20 cellular contexts compared by ENCODE assay signal in genomic region chr1:110345480-110345879, GRCh38. TPM values are rescaled to one million over a fixed set of nuclear protein-coding genes. Genes with fewer than 3 reads are reported as not detected.
A peak's percentile ranks its signal among the peaks of the same experiment; 100 is the strongest.
DNase-seq lines count a peak whose midpoint lies in the region; ATAC-seq, FAIRE-seq and TF ChIP-seq lines count a peak whose summit lies in the region.
"Had no signal": no experiment of that assay in that cellular context is flagged by ENCODE, and none has a peak within 500 bp of the region (broad histone marks: within the 10 kb centered on the region; RNA-seq: fewer than 3 reads in every experiment).

No MANE protein-coding gene starts in this region.

- peak overlapping the region; percentile 4 for H3K27ac Mint-ChIP-seq in stimulated activated naive CD8-positive, alpha-beta T cell treated with anti-CD3 and anti-CD28 coated beads, Interleukin-15, Interleukin-2, amounts not matched to agents 100 ng/mL and 50 ng/mL, for 24 hours
- H3K27ac Mint-ChIP-seq in T-cell (peak overlapping the region in 1 of 2 donors; percentile 15), endodermal cell (peak overlapping the region; percentile 22), type B pancreatic cell (no peak overlapping the region)

- H3K36me3 ChIP-seq in endodermal cell (ENCODE audit: control insufficient read depth, insufficient read depth, low read length) (peaks cover 86% of the 10 kb centered on the region), small intestine (ENCODE audit: control insufficient read depth in 2 of 2, insufficient read depth in 2 of 2, low read length in 2 of 2) (peaks cover 0 to 8% of the 10 kb centered on the region in 2 donors)
- H3K36me3 ChIP-seq: colonic mucosa had no signal

- H3K4me1 ChIP-seq in endodermal cell (ENCODE audit: control insufficient read depth, insufficient read depth, low read length), result peaks cover 33% of the 10 kb centered on the region
- H3K4me1 ChIP-seq in small intestine (ENCODE audit: control insufficient read depth in 2 of 2, insufficient read depth in 1 of 2, low read depth in 1 of 2, low read length in 1 of 2), result peaks cover 15 to 31% of the 10 kb centered on the region in 2 donors

- no peak for ATAC-seq in stimulated activated naive CD8-positive, alpha-beta T cell treated with anti-CD3 and anti-CD28 coated beads, Interleukin-15, Interleukin-2, amounts not matched to agents 100 U/mL and 50 U/mL, for 24 hours
- no peak for ATAC-seq in T-cell (replicated peaks in 1 of 4)
- ATAC-seq: esophagus mucosa, heart right ventricle, left colon, right cardiac atrium had no signal

- H3K27me3 ChIP-seq in endodermal cell (ENCODE audit: control insufficient read depth, insufficient read depth, low read length, poor library complexity, severe bottlenecking), result no peaks in the 10 kb centered on the region
- no peaks in the 10 kb centered on the region for H3K27me3 ChIP-seq in small intestine (ENCODE audit: control insufficient read depth in 2 of 2, insufficient read depth in 2 of 2, low read length in 2 of 2)
- H3K27me3 ChIP-seq: adrenal gland, colonic mucosa, heart right ventricle had no signal

- no peak for FAIRE-seq in small intestine (lab: Jason Lieb, UNC)

- peak overlapping the region; percentile 55 for H3K4me3 Mint-ChIP-seq in stimulated activated naive CD8-positive, alpha-beta T cell treated with anti-CD3 and anti-CD28 coated beads, Interleukin-15, Interleukin-2, amounts not matched to agents 100 ng/mL and 50 ng/mL, for 24 hours
- H3K4me3 Mint-ChIP-seq in T-cell (peak overlapping the region in 2 of 3 donors; percentile 11 to 51), endodermal cell (no peak overlapping the region), type B pancreatic cell (peak overlapping the region; percentile 44)

- no peak for DNase-seq in stimulated activated naive CD8-positive, alpha-beta T cell treated with anti-CD3 and anti-CD28 coated beads, Interleukin-15, Interleukin-2, amounts not matched to agents 100 U/mL and 50 U/mL, for 24 hours
- no peak for DNase-seq in T-cell
- no peak for DNase-seq in endodermal cell
- no peak for DNase-seq in type B pancreatic cell (ENCODE audit: extremely low spot score, unreplicated experiment)
- DNase-seq in AG08395 (ENCODE audit: low spot score), result no peak
- no peak for DNase-seq in glomerular visceral epithelial cell (ENCODE audit: extremely low spot score)
- no peak for DNase-seq in small intestine
- DNase-seq: adrenal gland; C1 segment of cervical spinal cord; colonic mucosa; HCEC 1CT; heart right ventricle; left colon; NCI-H226; OCI-M1; right cardiac atrium; stimulated activated CD4-positive, alpha-beta T cell treated with anti-CD3 and anti-CD28 coated beads, Interleukin-4, amount 100 ng/mL, for 24 hours; stimulated activated naive CD4-positive, alpha-beta T cell treated with Interleukin-2 at 50 U/mL for 16 hours had no signal

- no peaks in the 10 kb centered on the region for H3K9me3 Mint-ChIP-seq in stimulated activated naive CD8-positive, alpha-beta T cell treated with anti-CD3 and anti-CD28 coated beads, Interleukin-15, Interleukin-2, amounts not matched to agents 100 ng/mL and 50 ng/mL, for 24 hours
- no peaks in the 10 kb centered on the region for H3K9me3 Mint-ChIP-seq in T-cell
- H3K9me3 Mint-ChIP-seq in endodermal cell, result no peaks in the 10 kb centered on the region
- H3K9me3 Mint-ChIP-seq in type B pancreatic cell, result no peaks in the 10 kb centered on the region

- H3K9ac ChIP-seq in endodermal cell (ENCODE audit: extremely low read depth, low read length, poor library complexity, severe bottlenecking), result peak overlapping the region; percentile 6

- POLR2A ChIA-PET in T-cell (lab: Charles Lee), result no interaction called here

- 97 to 100% methylated on average over 1 to 3 of the region's 3 CpGs for WGBS in endodermal cell (ENCODE audit: insufficient coverage in 1 of 2, insufficient read length in 1 of 2), 2 experiments
- 74 to 77% (median 77%) methylated on average over 3 of the region's 3 CpGs for WGBS in small intestine, 3 donors

- H3K9me3 ChIP-seq in endodermal cell (ENCODE audit: control insufficient read depth, low read length) (no peaks in the 10 kb centered on the region), small intestine (ENCODE audit: control insufficient read depth, low read depth) (no peaks in the 10 kb centered on the region)
- H3K9me3 ChIP-seq: adrenal gland, colonic mucosa, heart right ventricle had no signal

- CTCF ChIA-PET in T-cell (lab: Charles Lee), result no interaction called here

- peaks cover 94% of the 10 kb centered on the region for H3K36me3 Mint-ChIP-seq in stimulated activated naive CD8-positive, alpha-beta T cell treated with anti-CD3 and anti-CD28 coated beads, Interleukin-15, Interleukin-2, amounts not matched to agents 100 ng/mL and 50 ng/mL, for 24 hours (ENCODE audit: low read depth)
- H3K36me3 Mint-ChIP-seq in T-cell (peaks cover 56% of the 10 kb centered on the region), endodermal cell (ENCODE audit: low read depth) (peaks cover 44% of the 10 kb centered on the region), type B pancreatic cell (peaks cover 37% of the 10 kb centered on the region)

- no peak overlapping the region for H3K27ac ChIP-seq in endodermal cell (ENCODE audit: low read depth, low read length)
- H3K27ac ChIP-seq in small intestine (ENCODE audit: low read depth in 1 of 2, low read length in 1 of 2), result no peak overlapping the region
- H3K27ac ChIP-seq: adrenal gland, colonic mucosa, heart right ventricle had no signal

- no peaks in the 10 kb centered on the region for H3K27me3 Mint-ChIP-seq in stimulated activated naive CD8-positive, alpha-beta T cell treated with anti-CD3 and anti-CD28 coated beads, Interleukin-15, Interleukin-2, amounts not matched to agents 100 ng/mL and 50 ng/mL, for 24 hours
- H3K27me3 Mint-ChIP-seq in T-cell, result no peaks in the 10 kb centered on the region
- no peaks in the 10 kb centered on the region for H3K27me3 Mint-ChIP-seq in endodermal cell (ENCODE audit: insufficient read depth)
- no peaks in the 10 kb centered on the region for H3K27me3 Mint-ChIP-seq in type B pancreatic cell

- peaks cover 98% of the 10 kb centered on the region for H3K4me1 Mint-ChIP-seq in stimulated activated naive CD8-positive, alpha-beta T cell treated with anti-CD3 and anti-CD28 coated beads, Interleukin-15, Interleukin-2, amounts not matched to agents 100 ng/mL and 50 ng/mL, for 24 hours (ENCODE audit: low read depth)
- peaks cover 94 to 95% (median 94%) of the 10 kb centered on the region in 3 donors for H3K4me1 Mint-ChIP-seq in T-cell
- H3K4me1 Mint-ChIP-seq in endodermal cell, result peaks cover 64% of the 10 kb centered on the region
- peaks cover 81% of the 10 kb centered on the region for H3K4me1 Mint-ChIP-seq in type B pancreatic cell (ENCODE audit: unreplicated experiment)

- TF ChIP-seq CTCF in endodermal cell (conservative IDR thresholded peaks at IDR 0.05) (no peak), type B pancreatic cell (conservative IDR thresholded peaks at IDR 0.05) (no peak)

- H3K4me3 ChIP-seq in endodermal cell (ENCODE audit: low read length) (peak overlapping the region; percentile 97), small intestine (ENCODE audit: low read depth in 1 of 2, low read length in 2 of 2) (no peak overlapping the region)
- H3K4me3 ChIP-seq: adrenal gland, colonic mucosa, heart right ventricle had no signal

RNA-seq across cellular contexts. Expression of gene RBM15, which starts 6.3 kb away (rescaled TPM):
- total RNA-seq in T-cell (10 to 100 TPM; 41.1 to 46.0 (median 43.7) TPM), endodermal cell (10 to 100 TPM; 42.0 to 54.2 TPM), type B pancreatic cell (ENCODE audit: low replicate concordance) (23.2 and 41.4 TPM in 2 replicates)
- polyA plus RNA-seq in endodermal cell (2013, experiment 1 of 2), result 13.5 TPM
- polyA plus RNA-seq in endodermal cell (2013, experiment 2 of 2), result 15.3 TPM
- 1 to 10 TPM; 1.6 to 5.3 (median 2.2) TPM for polyA plus RNA-seq in small intestine

RNA-seq across cellular contexts. Expression of gene SLC16A4, which starts 45.3 kb away (rescaled TPM):
- total RNA-seq in T-cell (under 1 TPM; 0.23 to 0.70 (median 0.35) TPM), endodermal cell (under 1 TPM; 0.55 to 0.86 TPM), type B pancreatic cell (ENCODE audit: low replicate concordance) (2.0 and 5.4 TPM in 2 replicates)
- 2.4 TPM for polyA plus RNA-seq in endodermal cell (2013, experiment 1 of 2)
- 2.5 TPM for polyA plus RNA-seq in endodermal cell (2013, experiment 2 of 2)
- 1 to 10 TPM; 5.4 to 7.8 (median 6.0) TPM for polyA plus RNA-seq in small intestine
